In the genomic region with DNA sequence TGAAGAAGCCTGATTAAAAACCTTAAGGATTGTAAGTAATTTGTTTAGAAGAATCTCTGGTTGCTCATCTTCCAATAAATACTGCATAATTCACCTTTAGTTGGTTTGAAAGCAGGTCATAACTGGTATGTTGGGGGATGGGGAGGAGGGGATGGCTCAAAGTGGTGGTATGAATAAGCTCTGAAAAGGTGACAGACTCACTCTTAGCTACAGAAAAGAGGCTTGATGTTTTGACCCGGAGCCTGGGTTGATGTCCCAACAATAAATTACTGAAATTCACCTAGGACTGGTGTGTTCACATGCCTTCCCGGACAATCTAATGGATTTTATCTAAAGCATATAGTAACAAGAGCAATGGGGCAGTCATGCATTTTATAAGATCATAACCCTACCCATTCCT, we compare ENCODE assay signal across 31 cellular contexts.
"Had no signal": no experiment of that assay in that cellular context is flagged by ENCODE, and none has a peak within 500 bp of the region (broad histone marks: within the 10 kb centered on the region; RNA-seq: fewer than 3 reads in every experiment).

No MANE protein-coding gene starts in this region.

- H3K27ac Mint-ChIP-seq: activated CD4-positive, alpha-beta memory T cell treated with anti-CD3 and anti-CD28 coated beads, Interleukin-2, amount 10 ng/mL, durations not matched to agents 7 days and 5 days; activated CD8-positive, alpha-beta memory T cell treated with anti-CD3 and anti-CD28 coated beads, Interleukin-2, amount 10 ng/mL, durations not matched to agents 7 days and 5 days; activated naive CD4-positive, alpha-beta T cell treated with anti-CD3 and anti-CD28 coated beads, Interleukin-2, amount 10 ng/mL, durations not matched to agents 7 days and 5 days; activated naive CD8-positive, alpha-beta T cell; activated naive CD8-positive, alpha-beta T cell treated with anti-CD3 and anti-CD28 coated beads, Interleukin-2, amount 50 U/mL, for 24 hours had no signal

- H3K4me1 Mint-ChIP-seq: activated CD4-positive, alpha-beta memory T cell treated with anti-CD3 and anti-CD28 coated beads, Interleukin-2, amount 10 ng/mL, durations not matched to agents 7 days and 5 days; activated CD8-positive, alpha-beta memory T cell treated with anti-CD3 and anti-CD28 coated beads, Interleukin-2, amount 10 ng/mL, durations not matched to agents 7 days and 5 days; activated naive CD4-positive, alpha-beta T cell treated with anti-CD3 and anti-CD28 coated beads, Interleukin-2, amount 10 ng/mL, durations not matched to agents 7 days and 5 days; activated naive CD8-positive, alpha-beta T cell treated with anti-CD3 and anti-CD28 coated beads, Interleukin-2, amount 50 U/mL, for 24 hours; central memory CD8-positive, alpha-beta T cell had no signal

- H3K4me3 Mint-ChIP-seq: activated CD4-positive, alpha-beta memory T cell treated with anti-CD3 and anti-CD28 coated beads, Interleukin-2, amount 10 ng/mL, durations not matched to agents 7 days and 5 days; activated CD8-positive, alpha-beta memory T cell treated with anti-CD3 and anti-CD28 coated beads, Interleukin-2, amount 10 ng/mL, durations not matched to agents 7 days and 5 days; activated naive CD4-positive, alpha-beta T cell treated with anti-CD3 and anti-CD28 coated beads, Interleukin-2, amount 10 ng/mL, durations not matched to agents 7 days and 5 days; activated naive CD8-positive, alpha-beta T cell; activated naive CD8-positive, alpha-beta T cell treated with anti-CD3 and anti-CD28 coated beads, Interleukin-2, amount 50 U/mL, for 24 hours; central memory CD8-positive, alpha-beta T cell had no signal

- DNase-seq: activated CD4-positive, alpha-beta memory T cell treated with anti-CD3 and anti-CD28 coated beads, Interleukin-2, amount 10 ng/mL, durations not matched to agents 7 days and 5 days; activated CD4-positive, alpha-beta T cell treated with anti-CD3 and anti-CD28 coated beads for 1 hour; activated CD4-positive, alpha-beta T cell treated with anti-CD3 and anti-CD28 coated beads for 48 hours; activated CD4-positive, CD25-positive, alpha-beta regulatory T cell; activated CD8-positive, alpha-beta memory T cell treated with anti-CD3 and anti-CD28 coated beads for 24 hours; activated CD8-positive, alpha-beta memory T cell treated with anti-CD3 and anti-CD28 coated beads, Interleukin-2, amount 10 ng/mL, durations not matched to agents 7 days and 5 days; activated CD8-positive, alpha-beta memory T cell treated with anti-CD3 and anti-CD28 coated beads, Interleukin-2, amount 50 U/mL, for 48 hours; activated effector memory CD4-positive, alpha-beta T cell treated with Interleukin-2 at 50 U/mL for 16 hours; activated naive CD4-positive, alpha-beta T cell treated with anti-CD3 and anti-CD28 coated beads, Interleukin-2, amount 10 ng/mL, durations not matched to agents 7 days and 5 days; activated naive CD8-positive, alpha-beta T cell treated with anti-CD3 and anti-CD28 coated beads, Interleukin-2, amount 50 U/mL, for 24 hours; activated T-cell treated with anti-CD3 and anti-CD28 coated beads, Interleukin-2, amount 50 U/mL, for 48 hours; amniotic stem cell; aorta; brain microvascular endothelial cell; Karpas-422; KBM-7; MG63; NCI-H1048; NCI-H1105 treated with DMSO at 0.1 percent for 48 hours; NCI-H1436 treated with DMSO at 0.1 percent for 48 hours; NCI-H1694 treated with DMSO at 0.1 percent for 48 hours; NCI-H2029; NCI-H345; NCI-H524 treated with DMSO at 0.1 percent for 48 hours; SIG-M5; T-helper 1 cell; T-helper 2 cell; T-helper 9 cell; WERI-Rb-1 had no signal

- H3K36me3 ChIP-seq: brain microvascular endothelial cell, MG63, WERI-Rb-1 had no signal

- H3K27me3 Mint-ChIP-seq: activated naive CD4-positive, alpha-beta T cell treated with anti-CD3 and anti-CD28 coated beads, Interleukin-2, amount 10 ng/mL, durations not matched to agents 7 days and 5 days; central memory CD8-positive, alpha-beta T cell had no signal

- H3K9me3 Mint-ChIP-seq: activated CD4-positive, alpha-beta memory T cell treated with anti-CD3 and anti-CD28 coated beads, Interleukin-2, amount 10 ng/mL, durations not matched to agents 7 days and 5 days; activated naive CD4-positive, alpha-beta T cell treated with anti-CD3 and anti-CD28 coated beads, Interleukin-2, amount 10 ng/mL, durations not matched to agents 7 days and 5 days had no signal

- H3K27me3 ChIP-seq: brain microvascular endothelial cell, MG63 had no signal

- H3K27ac ChIP-seq: brain microvascular endothelial cell, WERI-Rb-1 had no signal

- H3K36me3 Mint-ChIP-seq: activated CD8-positive, alpha-beta memory T cell treated with anti-CD3 and anti-CD28 coated beads, Interleukin-2, amount 10 ng/mL, durations not matched to agents 7 days and 5 days; activated naive CD4-positive, alpha-beta T cell treated with anti-CD3 and anti-CD28 coated beads, Interleukin-2, amount 10 ng/mL, durations not matched to agents 7 days and 5 days; activated naive CD8-positive, alpha-beta T cell had no signal

- H3K4me3 ChIP-seq: MG63 had no signal
